ENCODE assay signal across 24 cellular contexts in genomic region chr5:170524576-170524975, GRCh38. TPM values are rescaled to one million over a fixed set of nuclear protein-coding genes. Genes with fewer than 3 reads are reported as not detected.
DNase-seq lines count a peak whose midpoint lies in the region; ATAC-seq, FAIRE-seq and TF ChIP-seq lines count a peak whose summit lies in the region.
"Had no signal": no experiment of that assay in that cellular context is flagged by ENCODE, and none has a peak within 500 bp of the region (broad histone marks: within the 10 kb centered on the region; RNA-seq: fewer than 3 reads in every experiment).

No MANE protein-coding gene starts in this region.

- H3K9me3 ChIP-seq in RWPE2 (ENCODE audit: severe bottlenecking) (no peaks in the 10 kb centered on the region), mesenchymal stem cell (ENCODE audit: control insufficient read depth, low read length) (peaks cover 4% of the 10 kb centered on the region)
- H3K9me3 ChIP-seq: BE2C, BLaER1, Caco-2 had no signal

- H3K4me1 ChIP-seq in RWPE2 (ENCODE audit: insufficient read depth, poor library complexity, severe bottlenecking) (peaks cover 12% of the 10 kb centered on the region), mesenchymal stem cell (ENCODE audit: control insufficient read depth, insufficient read depth, low read depth, low read length) (peaks cover 32% of the 10 kb centered on the region)
- H3K4me1 ChIP-seq: BE2C, BLaER1, Caco-2 had no signal

- H3K4ac ChIP-seq in mesenchymal stem cell (ENCODE audit: low read depth in 1 of 2, low read length in 2 of 2): no peak overlapping the region

- H3K27ac Mint-ChIP-seq in activated naive CD8-positive, alpha-beta T cell treated with anti-CD3 and anti-CD28 coated beads for 36 hours: no peak overlapping the region
- H3K27ac Mint-ChIP-seq: CD14-positive monocyte; CD8-positive, alpha-beta T cell had no signal

- DNase-seq in RWPE2 (ENCODE audit: low spot score): peak; percentile 51
- peak; percentile 32 for DNase-seq in islet precursor cell
- no peak for DNase-seq in mesenchymal stem cell
- no peak for DNase-seq in stimulated activated CD8-positive, alpha-beta memory T cell treated with anti-CD3 and anti-CD28 coated beads, Interleukin-4, amount 100 ng/mL, for 48 hours
- DNase-seq in activated naive CD8-positive, alpha-beta T cell treated with anti-CD3 and anti-CD28 coated beads for 36 hours: no peak
- no peak for DNase-seq in HTR-8/SVneo (ENCODE audit: insufficient read length, low spot score)
- DNase-seq: 8988T; ACHN; BE2C; C1 segment of cervical spinal cord; Caco-2; Calu3; CD4-positive, CD25-positive, alpha-beta regulatory T cell; CD8-positive, alpha-beta T cell; DMS79 treated with DMSO at 0.1 percent for 48 hours; GF-D8 had no signal

- no peak overlapping the region for H3K9ac ChIP-seq in mesenchymal stem cell (ENCODE audit: low read length)
- H3K9ac ChIP-seq: BLaER1 had no signal

- H3K18ac ChIP-seq in mesenchymal stem cell (ENCODE audit: low read depth in 1 of 2, low read length in 2 of 2): no peak overlapping the region

- H3K27me3 Mint-ChIP-seq in activated naive CD8-positive, alpha-beta T cell treated with anti-CD3 and anti-CD28 coated beads for 36 hours: peaks cover 2% of the 10 kb centered on the region
- H3K27me3 Mint-ChIP-seq: CD4-positive, CD25-positive, alpha-beta regulatory T cell had no signal

- H3K27me3 ChIP-seq in RWPE2 (ENCODE audit: insufficient read depth, poor library complexity, severe bottlenecking): no peaks in the 10 kb centered on the region
- H3K27me3 ChIP-seq in mesenchymal stem cell (ENCODE audit: control insufficient read depth in 1 of 2, insufficient read depth in 1 of 2, low read length in 2 of 2): peaks cover 0 to 84% of the 10 kb centered on the region in 2 experiments
- H3K27me3 ChIP-seq: BE2C, BLaER1 had no signal

- H2AFZ ChIP-seq in mesenchymal stem cell (ENCODE audit: low read depth, low read length): no peak overlapping the region

- no peaks in the 10 kb centered on the region for H3K4me1 Mint-ChIP-seq in activated naive CD8-positive, alpha-beta T cell treated with anti-CD3 and anti-CD28 coated beads for 36 hours
- H3K4me1 Mint-ChIP-seq: CD4-positive, CD25-positive, alpha-beta regulatory T cell had no signal

- WGBS in mesenchymal stem cell: 83% methylated on average over 3 of the region's 3 CpGs

- H2AK5ac ChIP-seq in mesenchymal stem cell (ENCODE audit: low read length, severe bottlenecking): peak overlapping the region; percentile 50

- no peaks in the 10 kb centered on the region for H3K36me3 ChIP-seq in RWPE2 (ENCODE audit: low read depth)
- H3K36me3 ChIP-seq in mesenchymal stem cell (ENCODE audit: control insufficient read depth in 1 of 2, insufficient read depth in 2 of 2, low read depth in 1 of 2, low read length in 2 of 2): peaks cover 0 to 22% of the 10 kb centered on the region in 2 experiments
- H3K36me3 ChIP-seq: BE2C, BLaER1 had no signal

- no peak overlapping the region for H3K14ac ChIP-seq in mesenchymal stem cell (ENCODE audit: low read length in 2 of 2)

- no peaks in the 10 kb centered on the region for H3K9me3 Mint-ChIP-seq in activated naive CD8-positive, alpha-beta T cell treated with anti-CD3 and anti-CD28 coated beads for 36 hours
- H3K9me3 Mint-ChIP-seq: CD8-positive, alpha-beta T cell had no signal

- no peak overlapping the region for H3K27ac ChIP-seq in RWPE2 (ENCODE audit: poor library complexity, severe bottlenecking)
- H3K27ac ChIP-seq in mesenchymal stem cell (ENCODE audit: low read length, poor library complexity, severe bottlenecking): no peak overlapping the region
- H3K27ac ChIP-seq: BLaER1 had no signal

- no peak overlapping the region for H4K8ac ChIP-seq in mesenchymal stem cell (ENCODE audit: low read length)

- no peak for TF ChIP-seq CTCF in RWPE2 (IDR thresholded peaks at IDR 0.05; ENCODE audit: poor library complexity, severe bottlenecking)

- no peak overlapping the region for H2BK15ac ChIP-seq in mesenchymal stem cell (ENCODE audit: low read depth, poor library complexity, severe bottlenecking)

- no peak for ATAC-seq in RWPE2 (ENCODE audit: low read depth)
- ATAC-seq: CD8-positive, alpha-beta T cell had no signal

- no peak overlapping the region for H2BK5ac ChIP-seq in mesenchymal stem cell (ENCODE audit: low read depth, low read length, poor library complexity, severe bottlenecking)

- no peak overlapping the region for H3K4me3 Mint-ChIP-seq in activated naive CD8-positive, alpha-beta T cell treated with anti-CD3 and anti-CD28 coated beads for 36 hours
- H3K4me3 Mint-ChIP-seq: CD14-positive monocyte; CD4-positive, CD25-positive, alpha-beta regulatory T cell; CD8-positive, alpha-beta T cell had no signal

- no peak overlapping the region for H2BK120ac ChIP-seq in mesenchymal stem cell (ENCODE audit: low read depth, low read length)

- FAIRE-seq in HTR-8/SVneo (lab: Jason Lieb, UNC): no peak
- FAIRE-seq: A204.1, D721Med, G401.6, GM12891, GM19239 had no signal

- H3K23ac ChIP-seq in mesenchymal stem cell (ENCODE audit: low read length in 2 of 2): no peak overlapping the region

- peaks cover 36% of the 10 kb centered on the region for H3K79me1 ChIP-seq in mesenchymal stem cell (replicated peaks; ENCODE audit: low read length, poor library complexity, severe bottlenecking)

- H4K91ac ChIP-seq in mesenchymal stem cell (ENCODE audit: low read length): no peak overlapping the region

- no peaks in the 10 kb centered on the region for H3K36me3 Mint-ChIP-seq in activated naive CD8-positive, alpha-beta T cell treated with anti-CD3 and anti-CD28 coated beads for 36 hours
- H3K36me3 Mint-ChIP-seq: CD14-positive monocyte; CD4-positive, CD25-positive, alpha-beta regulatory T cell; CD8-positive, alpha-beta T cell had no signal

- H3K4me3 ChIP-seq in RWPE2 (ENCODE audit: severe bottlenecking) (no peak overlapping the region), mesenchymal stem cell (ENCODE audit: insufficient read depth in 1 of 2, low read depth in 1 of 2, low read length in 2 of 2) (no peak overlapping the region)
- H3K4me3 ChIP-seq: BLaER1 had no signal

- no peak overlapping the region for H2BK12ac ChIP-seq in mesenchymal stem cell (ENCODE audit: low read length in 2 of 2)

- no peak overlapping the region for H3K4me2 ChIP-seq in mesenchymal stem cell (ENCODE audit: low read length, poor library complexity, severe bottlenecking)
- H3K4me2 ChIP-seq: BLaER1 had no signal

RNA-seq across cellular contexts. Expression of gene KCNIP1, which starts 20.8 kb away (rescaled TPM):
- not detected for polyA plus RNA-seq in mesenchymal stem cell (2013, experiment 1 of 2)
- polyA plus RNA-seq in mesenchymal stem cell (2013, experiment 2 of 2): not detected
- not detected for total RNA-seq in activated naive CD8-positive, alpha-beta T cell treated with anti-CD3 and anti-CD28 coated beads for 36 hours
- total RNA-seq: Caco-2; Calu3; CD4-positive, CD25-positive, alpha-beta regulatory T cell; CD8-positive, alpha-beta T cell had no signal
- polyA plus RNA-seq: AG04450; CD14-positive monocyte; CD4-positive, CD25-positive, alpha-beta regulatory T cell had no signal

Comparison
In these comparisons a context has a peak if more than half of its experiments do, and no peak if none do; other contexts are left out.
1. DNase-seq: peak in RWPE2 (single experiment) and islet precursor cell (single experiment); none in mesenchymal stem cell (single experiment), stimulated activated CD8-positive, alpha-beta memory T cell treated with anti-CD3 and anti-CD28 coated beads, Interleukin-4, amount 100 ng/mL, for 48 hours (single experiment), activated naive CD8-positive, alpha-beta T cell treated with anti-CD3 and anti-CD28 coated beads for 36 hours (single experiment) and HTR-8/SVneo (single experiment).